In the genomic region with DNA sequence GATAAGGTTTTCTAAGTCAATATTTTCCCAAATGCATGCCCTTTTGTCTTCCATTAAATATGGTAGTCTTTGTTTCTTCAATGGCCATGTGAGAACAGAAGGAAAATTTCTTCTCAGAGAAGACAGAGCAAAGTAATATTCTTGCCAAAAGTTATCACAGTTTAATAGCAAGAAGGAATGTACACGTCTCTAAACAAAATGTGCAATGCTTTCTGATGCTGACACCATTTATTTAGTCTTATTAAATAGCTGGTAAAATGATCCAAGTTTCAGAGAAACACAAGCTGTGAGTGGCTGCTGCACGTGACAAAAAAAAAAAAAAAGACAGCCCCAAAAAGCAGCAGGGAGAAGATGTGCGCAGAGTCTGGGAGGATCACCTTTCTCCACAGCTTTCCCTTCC, we compare ENCODE assay signal across 12 cellular contexts.
A peak's percentile ranks its signal among the peaks of the same experiment; 100 is the strongest.
DNase-seq lines count a peak whose midpoint lies in the region; ATAC-seq and TF ChIP-seq lines count a peak whose summit lies in the region.
"Had no signal": no experiment of that assay in that cellular context is flagged by ENCODE, and none has a peak within 500 bp of the region (broad histone marks: within the 10 kb centered on the region; RNA-seq: fewer than 3 reads in every experiment).

No MANE protein-coding gene starts in this region.

- DNase-seq in left ventricle myocardium superior (no peak), Right ventricle myocardium inferior (ENCODE audit: missing footprints) (no peak), fibroblast of the aortic adventitia (ENCODE audit: low read depth) (peak; percentile 55), OCI-M1 (lab: John Stamatoyannopoulos, UW) (no peak), retina (no peak)
- DNase-seq in activated CD4-positive, alpha-beta T cell treated with anti-CD3 and anti-CD28 coated beads, Interleukin-2, amount 10 ng/mL, durations not matched to agents 7 days and 5 days, result no peak
- DNase-seq: 8988T, AML-193, GOT3 had no signal

- H3K27ac Mint-ChIP-seq in nephron, result peak overlapping the region; percentile 38 to 68 (median 66)
- no peak overlapping the region for H3K27ac Mint-ChIP-seq in activated CD4-positive, alpha-beta T cell treated with anti-CD3 and anti-CD28 coated beads, Interleukin-2, amount 10 ng/mL, durations not matched to agents 7 days and 5 days

- POLR2A ChIA-PET in activated CD4-positive, alpha-beta T cell treated with anti-CD3 and anti-CD28 coated beads, Interleukin-2, amount 10 ng/mL, durations not matched to agents 7 days and 5 days (lab: Charles Lee), result no interaction called here

- CTCF ChIA-PET in activated CD4-positive, alpha-beta T cell treated with anti-CD3 and anti-CD28 coated beads, Interleukin-2, amount 10 ng/mL, durations not matched to agents 7 days and 5 days (lab: Charles Lee), result no interaction called here

- ATAC-seq in left ventricle myocardium superior (peak; percentile 36), Right ventricle myocardium inferior (no peak)

- H3K4me3 Mint-ChIP-seq in nephron, result peak overlapping the region in 1 of 3 experiments; percentile 14
- no peak overlapping the region for H3K4me3 Mint-ChIP-seq in activated CD4-positive, alpha-beta T cell treated with anti-CD3 and anti-CD28 coated beads, Interleukin-2, amount 10 ng/mL, durations not matched to agents 7 days and 5 days

- no peaks in the 10 kb centered on the region for H3K36me3 Mint-ChIP-seq in nephron (ENCODE audit: low read depth)
- no peaks in the 10 kb centered on the region for H3K36me3 Mint-ChIP-seq in activated CD4-positive, alpha-beta T cell treated with anti-CD3 and anti-CD28 coated beads, Interleukin-2, amount 10 ng/mL, durations not matched to agents 7 days and 5 days (ENCODE audit: low read depth)

- H3K4me3 ChIP-seq in fibroblast of the aortic adventitia (ENCODE audit: low read depth, low read length), result no peak overlapping the region
- H3K4me3 ChIP-seq: BLaER1, HAP-1 had no signal

- H3K27me3 Mint-ChIP-seq in nephron (ENCODE audit: low read depth), result no peaks in the 10 kb centered on the region
- H3K27me3 Mint-ChIP-seq in activated CD4-positive, alpha-beta T cell treated with anti-CD3 and anti-CD28 coated beads, Interleukin-2, amount 10 ng/mL, durations not matched to agents 7 days and 5 days, result no peaks in the 10 kb centered on the region

- TF ChIP-seq CTCF in fibroblast of the aortic adventitia (IDR thresholded peaks at IDR 0.05; ENCODE audit: insufficient read depth, low read length) (no peak), nephron (IDR thresholded peaks at IDR 0.05; ENCODE audit: unreplicated experiment in 3 of 3) (no peak)

- intact Hi-C loops in left ventricle myocardium superior (cut with micrococcal nuclease) (no loop called here), Right ventricle myocardium inferior (cut with DNase I) (no loop called here)

- peaks cover 54% of the 10 kb centered on the region for H3K4me1 Mint-ChIP-seq in nephron
- no peaks in the 10 kb centered on the region for H3K4me1 Mint-ChIP-seq in activated CD4-positive, alpha-beta T cell treated with anti-CD3 and anti-CD28 coated beads, Interleukin-2, amount 10 ng/mL, durations not matched to agents 7 days and 5 days

- H3K9me3 Mint-ChIP-seq in nephron, result no peaks in the 10 kb centered on the region
- H3K9me3 Mint-ChIP-seq in activated CD4-positive, alpha-beta T cell treated with anti-CD3 and anti-CD28 coated beads, Interleukin-2, amount 10 ng/mL, durations not matched to agents 7 days and 5 days, result peaks cover 3% of the 10 kb centered on the region
